ENCODE assay signal across 1 cellular context in genomic region chr1:225942574-225942973, GRCh38.
TF ChIP-seq lines count a peak whose summit lies in the region.

No MANE protein-coding gene starts in this region.

TF ChIP-seq in HepG2, 621 proteins besides CTCF, POLR2A, EP300 and RAD21:
- TF ChIP-seq SMAD3 (CRISPR knock-in tag; IDR thresholded peaks at IDR 0.05) = no peak
- no peak for TF ChIP-seq ZNF788 (CRISPR knock-in tag; IDR thresholded peaks at IDR 0.05; ENCODE audit: borderline replicate concordance)
- no peak for TF ChIP-seq ZNF720 (CRISPR knock-in tag; IDR thresholded peaks at IDR 0.05)
- no peak for TF ChIP-seq RBM39 (IDR thresholded peaks at IDR 0.05; ENCODE audit: low read depth, low read length, poor library complexity, severe bottlenecking)
- TF ChIP-seq ZBTB3 (CRISPR knock-in tag; IDR thresholded peaks at IDR 0.05; ENCODE audit: borderline replicate concordance, low read depth) = no peak
- no peak for TF ChIP-seq ZNF160 (CRISPR knock-in tag; IDR thresholded peaks at IDR 0.05)
- TF ChIP-seq ZIK1 (CRISPR knock-in tag; IDR thresholded peaks at IDR 0.05; ENCODE audit: borderline replicate concordance, low read depth) = no peak
TF ChIP-seq in HepG2: peak in this region for 0.
